1 cellular context compared by ENCODE assay signal in genomic region chr16:88811850-88812736, GRCh38.
TF ChIP-seq lines count a peak whose summit lies in the region.

Gene APRT, minus strand, starts transcription at chr16:88811928. Its CDS starts 29 bp downstream, at chr16:88811899.

TF ChIP-seq in HepG2, 621 proteins besides CTCF, POLR2A, EP300 and RAD21 (continued from another document):
- peak; percentile 41; the same call in 1 of the 2 replicates for TF ChIP-seq ZNF503 (CRISPR knock-in tag; IDR thresholded peaks at IDR 0.05)
- TF ChIP-seq MLXIP (CRISPR knock-in tag; IDR thresholded peaks at IDR 0.05; ENCODE audit: borderline replicate concordance) = no peak
- TF ChIP-seq NFYC (CRISPR knock-in tag; IDR thresholded peaks at IDR 0.05) = no peak; the same call in 1 of the 2 replicates
- no peak for TF ChIP-seq MLLT10 (CRISPR knock-in tag; IDR thresholded peaks at IDR 0.05)
- TF ChIP-seq ZNF580 (CRISPR knock-in tag; IDR thresholded peaks at IDR 0.05; ENCODE audit: borderline replicate concordance, low read depth) = peak; percentile 76
- TF ChIP-seq NR2F1 (CRISPR knock-in tag; IDR thresholded peaks at IDR 0.05) = peak in 1 of 2 experiments; percentile 35; a peak in 1 of 4 replicates
- peak; percentile 70 to 97; a peak in 3 of 4 replicates for TF ChIP-seq HMGXB4 (CRISPR knock-in tag; IDR thresholded peaks at IDR 0.05; ENCODE audit: borderline replicate concordance in 1 of 2, low read depth in 1 of 2)
- peak; percentile 78; the same call in 1 of the 2 replicates for TF ChIP-seq ZNF33B (CRISPR knock-in tag; IDR thresholded peaks at IDR 0.05)
- TF ChIP-seq ZNF232 (CRISPR knock-in tag; IDR thresholded peaks at IDR 0.05; ENCODE audit: borderline replicate concordance) = no peak
- peak; percentile 75; the same call in 1 of the 2 replicates for TF ChIP-seq ZGPAT (CRISPR knock-in tag; IDR thresholded peaks at IDR 0.05)
- TF ChIP-seq KDM1A (CRISPR knock-in tag; IDR thresholded peaks at IDR 0.05) = no peak; the same call in 1 of the 2 replicates
- peak; percentile 91 for TF ChIP-seq TERF1 (CRISPR knock-in tag; IDR thresholded peaks at IDR 0.05)
- TF ChIP-seq ZNF605 (CRISPR knock-in tag; IDR thresholded peaks at IDR 0.05) = no peak; the same call in 1 of the 2 replicates
- no peak for TF ChIP-seq BRD4 (CRISPR knock-in tag; IDR thresholded peaks at IDR 0.05)
- TF ChIP-seq RBM22 (optimal IDR thresholded peaks at IDR 0.05; ENCODE audit: low read length) = no peak
- no peak for TF ChIP-seq ZNF572 (CRISPR knock-in tag; IDR thresholded peaks at IDR 0.05)
- no peak for TF ChIP-seq TP53 (CRISPR knock-in tag; conservative IDR thresholded peaks at IDR 0.05)
- no peak for TF ChIP-seq MAF1 (CRISPR knock-in tag; IDR thresholded peaks at IDR 0.05; ENCODE audit: borderline replicate concordance)
- peak; percentile 79; the same call in 2 of the 3 replicates for TF ChIP-seq MXI1 (IDR thresholded peaks at IDR 0.05; ENCODE audit: borderline replicate concordance, low read depth, low read length)
- TF ChIP-seq ZNF772 (CRISPR knock-in tag; IDR thresholded peaks at IDR 0.05) = peak; percentile 37; the same call in 1 of the 2 replicates
- no peak for TF ChIP-seq ZNF530 (CRISPR knock-in tag; IDR thresholded peaks at IDR 0.05; ENCODE audit: low read depth)
- TF ChIP-seq RBFOX2 (IDR thresholded peaks at IDR 0.05; ENCODE audit: low read depth, low read length) = peak; percentile 98
- TF ChIP-seq NR2F6 (IDR thresholded peaks at IDR 0.05) = 0 out of 2 replicates have a peak, but pooled peaks have one; percentile 34
- TF ChIP-seq NR2F6 (CRISPR knock-in tag; IDR thresholded peaks at IDR 0.05) = no peak; the same call in 1 of the 2 replicates
- TF ChIP-seq PRDM10 (CRISPR knock-in tag; IDR thresholded peaks at IDR 0.05; ENCODE audit: low read depth) = peak; percentile 90
- TF ChIP-seq SOX13 (IDR thresholded peaks at IDR 0.05) = no peak
- peak in 1 of 2 experiments; percentile 28; a peak in 1 of 4 replicates for TF ChIP-seq SOX13 (CRISPR knock-in tag; conservative IDR thresholded peaks at IDR 0.05 in 1 of 2, IDR thresholded peaks at IDR 0.05 in 1 of 2)
- TF ChIP-seq NCOA1 (CRISPR knock-in tag; IDR thresholded peaks at IDR 0.05) = peak; percentile 49; the same call in 1 of the 2 replicates
- TF ChIP-seq ZNF841 (CRISPR knock-in tag; IDR thresholded peaks at IDR 0.05; ENCODE audit: borderline replicate concordance) = peak; percentile 53; the same call in 1 of the 2 replicates
- TF ChIP-seq SMYD3 (CRISPR knock-in tag; IDR thresholded peaks at IDR 0.05) = peak; percentile 79; the same call in 1 of the 2 replicates
- TF ChIP-seq ZNF749 (CRISPR knock-in tag; IDR thresholded peaks at IDR 0.05; ENCODE audit: borderline replicate concordance) = peak; percentile 77
- 0 out of 2 replicates have a peak, but pooled peaks have one; percentile 31 for TF ChIP-seq GLI4 (CRISPR knock-in tag; IDR thresholded peaks at IDR 0.05; ENCODE audit: borderline replicate concordance)
- no peak for TF ChIP-seq ZNF280B (CRISPR knock-in tag; IDR thresholded peaks at IDR 0.05; ENCODE audit: borderline replicate concordance)
- TF ChIP-seq SALL1 (CRISPR knock-in tag; IDR thresholded peaks at IDR 0.05) = peak; percentile 73
- peak; percentile 27; the same call in 1 of the 2 replicates for TF ChIP-seq RXRA (CRISPR knock-in tag; IDR thresholded peaks at IDR 0.05)
TF ChIP-seq in HepG2: peak in this region for 330.
